10 cellular contexts compared by ENCODE assay signal in the genomic region with DNA sequence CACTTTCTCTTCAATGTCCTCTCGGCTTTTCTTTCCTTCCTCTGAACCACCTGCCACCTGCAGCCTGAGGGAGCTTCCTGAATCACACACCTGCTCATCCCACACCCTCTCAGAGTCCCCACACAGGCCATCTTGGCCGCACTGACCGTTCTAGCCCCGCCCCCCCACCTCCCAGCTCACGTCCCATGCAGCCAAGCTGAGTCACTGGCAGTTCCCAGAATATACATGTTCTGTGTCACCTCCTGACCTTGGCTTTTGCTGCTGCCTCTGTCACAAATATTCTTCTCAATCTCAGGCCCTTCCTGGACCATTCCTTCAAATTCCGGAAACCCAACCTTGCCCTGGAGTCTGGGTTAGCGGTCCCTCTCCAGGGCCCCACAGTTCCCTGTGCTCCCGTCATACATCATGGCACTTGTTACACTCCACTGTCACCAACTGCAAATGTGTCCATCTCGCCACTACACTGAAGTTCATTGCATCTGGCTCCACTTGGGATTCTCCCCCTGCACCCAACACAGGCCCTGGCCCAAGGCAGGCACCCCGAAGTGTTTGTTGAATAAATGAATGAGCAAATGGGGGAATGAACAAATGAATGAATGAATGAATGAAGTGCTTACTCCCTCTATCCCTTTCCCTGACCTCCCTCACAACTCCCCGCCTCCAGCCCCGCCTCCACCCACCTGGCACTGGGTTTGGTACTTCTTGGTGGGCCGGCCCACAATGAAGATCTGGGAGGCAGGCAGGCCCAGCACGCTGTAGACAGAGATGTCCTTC. TPM values are rescaled to one million over a fixed set of nuclear protein-coding genes. Genes with fewer than 3 reads are reported as not detected.
A peak's percentile ranks its signal among the peaks of the same experiment; 100 is the strongest.
DNase-seq lines count a peak whose midpoint lies in the region; ATAC-seq, FAIRE-seq and TF ChIP-seq lines count a peak whose summit lies in the region.
"Had no signal": no experiment of that assay in that cellular context is flagged by ENCODE, and none has a peak within 500 bp of the region (broad histone marks: within the 10 kb centered on the region; RNA-seq: fewer than 3 reads in every experiment).

No MANE protein-coding gene starts in this region.

- no peaks in the 10 kb centered on the region for H3K9me3 Mint-ChIP-seq in HFFc6
- H3K9me3 Mint-ChIP-seq: activated T-helper 2 cell treated with anti-CD3 and anti-CD28 coated beads, Interferon-gamma antibody, Interleukin-2, Interleukin-4, amounts not matched to agents 10 μg/mL and 5 μg/mL and 100 μg/mL, durations not matched to agents 14 hours and 24 hours and 36 hours had no signal

- peak overlapping the region; percentile 57 for H3K27ac Mint-ChIP-seq in HFFc6
- H3K27ac Mint-ChIP-seq: activated T-helper 2 cell treated with anti-CD3 and anti-CD28 coated beads, Interferon-gamma antibody, Interleukin-2, Interleukin-4, amounts not matched to agents 10 μg/mL and 5 μg/mL and 100 μg/mL, durations not matched to agents 14 hours and 24 hours and 36 hours had no signal

- H3K36me3 Mint-ChIP-seq in HFFc6 (ENCODE audit: low read depth) = no peaks in the 10 kb centered on the region
- H3K36me3 Mint-ChIP-seq: CD8-positive, alpha-beta memory T cell had no signal

- H3K4me3 Mint-ChIP-seq in HFFc6 = no peak overlapping the region; the same call in 1 of the 2 replicates

- no peak for FAIRE-seq in kidney (lab: Jason Lieb, UNC)

- intact Hi-C loops in kidney (cut with DNase I) = no loop called here

- H3K36me3 ChIP-seq in adipocyte (ENCODE audit: control insufficient read depth, insufficient read depth, low read length, severe bottlenecking) (no peaks in the 10 kb centered on the region), kidney (ENCODE audit: control insufficient read depth in 1 of 2, insufficient read depth in 2 of 2, low read length in 2 of 2) (peaks cover 0 to 4% of the 10 kb centered on the region in 2 donors)

- H3K4me3 ChIP-seq in adipocyte (ENCODE audit: low read length) (no peak overlapping the region), kidney (ENCODE audit: low read length in 2 of 2) (no peak overlapping the region)

- H3K9ac ChIP-seq in adipocyte (ENCODE audit: low read length) = no peak overlapping the region
- no peak overlapping the region for H3K9ac ChIP-seq in kidney (ENCODE audit: low read length in 2 of 2)

- H3K4me1 ChIP-seq in adipocyte (ENCODE audit: control insufficient read depth, insufficient read depth, low read length) (peaks cover 11% of the 10 kb centered on the region), kidney (ENCODE audit: control insufficient read depth in 1 of 2, insufficient read depth in 1 of 2, low read depth in 1 of 2, low read length in 2 of 2) (peaks cover 0 to 5% of the 10 kb centered on the region in 2 donors)

- no peak for ATAC-seq in GM19328 (IDR thresholded peaks at IDR 0.05; ENCODE audit: unreplicated experiment)

- H3K27me3 Mint-ChIP-seq in HFFc6 (ENCODE audit: insufficient read depth) = peaks cover 2% of the 10 kb centered on the region

- peak; percentile 70 for DNase-seq in 8988T
- DNase-seq in HFFc6 = peak; percentile 61
- DNase-seq in adipocyte (ENCODE audit: low read depth) = peak; percentile 18
- DNase-seq in kidney = peak; percentile 90
- DNase-seq in ecto neural progenitor cell (ENCODE audit: low spot score) = no peak
- no peak for DNase-seq in GM10266 (ENCODE audit: extremely low spot score)
- no peak for DNase-seq in NCI-H524 (lab: John Stamatoyannopoulos, UW)

- no peak overlapping the region for H3K27ac ChIP-seq in kidney (ENCODE audit: low read depth in 2 of 2, low read length in 2 of 2)

- TF ChIP-seq CTCF in HFFc6 (IDR thresholded peaks at IDR 0.05) (no peak), kidney (IDR thresholded peaks at IDR 0.05; ENCODE audit: borderline replicate concordance, extremely low read depth, insufficient read depth) (no peak), GM10266 (IDR thresholded peaks at IDR 0.05; ENCODE audit: control insufficient read depth, insufficient read depth, low read depth, missing control alignments) (no peak)

- peaks cover 17% of the 10 kb centered on the region for H3K27me3 ChIP-seq in adipocyte (replicated peaks; ENCODE audit: control insufficient read depth, insufficient read depth, low read length)

- peaks cover 16% of the 10 kb centered on the region for H3K4me1 Mint-ChIP-seq in HFFc6 (ENCODE audit: low read depth)

- H3K9me3 ChIP-seq in adipocyte (ENCODE audit: control insufficient read depth, low read length) = no peaks in the 10 kb centered on the region
- H3K9me3 ChIP-seq in kidney (ENCODE audit: control insufficient read depth in 1 of 2, low read length in 2 of 2) = no peaks in the 10 kb centered on the region

RNA-seq across cellular contexts. Expression of gene PIMREG, which starts 12.8 kb away (rescaled TPM):
- total RNA-seq in HFFc6 (2021; fragmentation: NEBNext Ultra II Directional; extraction: Animal tissue kit (Norgen Biotek cat#: 25700)) = 10 to 100 TPM; 17.0 to 42.5 (median 38.7) TPM
- 1.7 TPM for total RNA-seq in kidney
- not detected for polyA plus RNA-seq in kidney (ENCODE audit: insufficient read depth, low read depth, low replicate concordance)
- polyA plus RNA-seq: CD8-positive, alpha-beta memory T cell had no signal

RNA-seq across cellular contexts. Expression of gene AIPL1, which starts 22.2 kb away (rescaled TPM):
- not detected for total RNA-seq in HFFc6 (2021; fragmentation: NEBNext Ultra II Directional; extraction: Animal tissue kit (Norgen Biotek cat#: 25700))
- total RNA-seq in kidney = not detected
- polyA plus RNA-seq in kidney (ENCODE audit: insufficient read depth, low read depth, low replicate concordance) = not detected
- total RNA-seq: activated T-helper 2 cell treated with anti-CD3 and anti-CD28 coated beads, Interferon-gamma antibody, Interleukin-2, Interleukin-4, amounts not matched to agents 10 μg/mL and 5 μg/mL and 100 μg/mL, durations not matched to agents 14 hours and 24 hours and 36 hours; CD8-positive, alpha-beta memory T cell had no signal
- polyA plus RNA-seq: CD8-positive, alpha-beta memory T cell had no signal

Comparison
In these comparisons a context has a peak if more than half of its experiments do, and no peak if none do; other contexts are left out.
1. DNase-seq: peak in 8988T (single experiment), HFFc6 (single experiment), adipocyte (single experiment) and kidney (single experiment); none in ecto neural progenitor cell (single experiment), GM10266 (single experiment) and NCI-H524 (0 of 2).